In genomic region chr20:23305098-23305497, GRCh38 we compare ENCODE assay signal across 13 cellular contexts. TPM values are rescaled to one million over a fixed set of nuclear protein-coding genes. Genes with fewer than 3 reads are reported as not detected.
A peak's percentile ranks its signal among the peaks of the same experiment; 100 is the strongest.
DNase-seq lines count a peak whose midpoint lies in the region; ATAC-seq, FAIRE-seq and TF ChIP-seq lines count a peak whose summit lies in the region.
"Had no signal": no experiment of that assay in that cellular context is flagged by ENCODE, and none has a peak within 500 bp of the region (broad histone marks: within the 10 kb centered on the region; RNA-seq: fewer than 3 reads in every experiment).

No MANE protein-coding gene starts in this region.

- peaks cover 38% of the 10 kb centered on the region for H3K27me3 Mint-ChIP-seq in astrocyte (ENCODE audit: low read depth, unreplicated experiment)

- no peak overlapping the region for H3K9ac ChIP-seq in astrocyte (ENCODE audit: low read length)

- in situ Hi-C loops in transverse colon (cut with MboI; ENCODE audit: low pct_ligation_motif_present in 1 of 4, low pct_unique_long_range_greater_than_20kb in 1 of 4, low sequenced_read_pairs in 3 of 4): no loop called here

- intact Hi-C loops in heart right ventricle (cut with DNase I): no loop called here
- intact Hi-C loops in transverse colon (cut with DNase I; ENCODE audit: low total_unique reads): no loop called here

- no peak for TF ChIP-seq EP300 in transverse colon (IDR thresholded peaks at IDR 0.05; ENCODE audit: low read depth)

- H3K27me3 ChIP-seq in astrocyte (ENCODE audit: insufficient read depth, low read length): no peaks in the 10 kb centered on the region
- H3K27me3 ChIP-seq in heart right ventricle: peaks cover 0 to 2% (median 0%) of the 10 kb centered on the region in 7 donors
- H3K27me3 ChIP-seq in transverse colon: no peaks in the 10 kb centered on the region
- H3K27me3 ChIP-seq: ascending aorta had no signal

- TF ChIP-seq POLR2A in transverse colon (IDR thresholded peaks at IDR 0.05): no peak

- peak in 5 of 8 donors; percentile 27 to 79 (median 57) for ATAC-seq in heart right ventricle
- ATAC-seq in left lobe of liver: no peak
- ATAC-seq: WTC11 had no signal

- TF ChIP-seq CTCF in astrocyte (IDR thresholded peaks at IDR 0.05; ENCODE audit: insufficient read depth, low read depth, low read length) (no peak), heart right ventricle (IDR thresholded peaks at IDR 0.05) (no peak), transverse colon (IDR thresholded peaks at IDR 0.05) (no peak)

- H3K36me3 ChIP-seq in astrocyte (ENCODE audit: insufficient read depth, low read length): no peaks in the 10 kb centered on the region
- no peaks in the 10 kb centered on the region for H3K36me3 ChIP-seq in heart right ventricle
- no peaks in the 10 kb centered on the region for H3K36me3 ChIP-seq in transverse colon
- H3K36me3 ChIP-seq: ascending aorta, prostate gland had no signal

- H3K4me1 ChIP-seq in astrocyte (ENCODE audit: insufficient read depth, low read length): no peaks in the 10 kb centered on the region
- no peaks in the 10 kb centered on the region for H3K4me1 ChIP-seq in heart right ventricle
- H3K4me1 ChIP-seq in transverse colon: no peaks in the 10 kb centered on the region
- H3K4me1 ChIP-seq: ascending aorta, Caco-2, prostate gland had no signal

- H4K20me1 ChIP-seq in astrocyte (ENCODE audit: insufficient read depth, low read length): no peaks in the 10 kb centered on the region

- no peak overlapping the region for H3K4me3 Mint-ChIP-seq in astrocyte (ENCODE audit: unreplicated experiment)
- H3K4me3 Mint-ChIP-seq: WTC11 had no signal

- H3K9me3 Mint-ChIP-seq in astrocyte (ENCODE audit: unreplicated experiment): peaks cover 5% of the 10 kb centered on the region

- no peak overlapping the region for H2AFZ ChIP-seq in astrocyte (ENCODE audit: low read depth, low read length)

- H3K27ac ChIP-seq in astrocyte (ENCODE audit: low read depth, low read length) (no peak overlapping the region), heart right ventricle (no peak overlapping the region), transverse colon (peak overlapping the region in 3 of 4 donors; percentile 25 to 37 (median 27))
- H3K27ac ChIP-seq: prostate gland had no signal

- H3K79me2 ChIP-seq in astrocyte (ENCODE audit: insufficient read depth, low read length): no peaks in the 10 kb centered on the region

- peak overlapping the region; percentile 73 for H3K4me3 ChIP-seq in Jurkat, Clone E6-1 (ENCODE audit: low read length)
- H3K4me3 ChIP-seq in astrocyte (ENCODE audit: insufficient read depth, low read depth, low read length) (no peak overlapping the region), heart right ventricle (no peak overlapping the region), transverse colon (no peak overlapping the region)
- H3K4me3 ChIP-seq: ascending aorta, prostate gland had no signal

- peak; percentile 64 for FAIRE-seq in astrocyte (lab: Jason Lieb, UNC)
- no peak for FAIRE-seq in GM19239 (lab: Jason Lieb, UNC)
- FAIRE-seq: endometrium had no signal

- H3K4me1 Mint-ChIP-seq in astrocyte (ENCODE audit: low read depth, unreplicated experiment): peaks cover 11% of the 10 kb centered on the region
- H3K4me1 Mint-ChIP-seq: WTC11 had no signal

- peak overlapping the region; percentile 5 for H3K27ac Mint-ChIP-seq in astrocyte (ENCODE audit: unreplicated experiment)
- H3K27ac Mint-ChIP-seq: WTC11 had no signal

- no peaks in the 10 kb centered on the region for H3K36me3 Mint-ChIP-seq in astrocyte (ENCODE audit: low read depth, unreplicated experiment)
- H3K36me3 Mint-ChIP-seq: WTC11 had no signal

- 82 to 83% methylated on average over 3 of the region's 3 CpGs for WGBS in heart right ventricle, 2 donors
- 80 to 82% methylated on average over 2 to 3 of the region's 3 CpGs for WGBS in transverse colon (ENCODE audit: low coverage in 1 of 2), 2 donors

- H3K4me2 ChIP-seq in astrocyte (ENCODE audit: low read length): no peak overlapping the region

- DNase-seq in Jurkat, Clone E6-1 (ENCODE audit: low read depth, low spot score): peak; percentile 96
- DNase-seq in astrocyte (ENCODE audit: low read depth): peak; percentile 38
- DNase-seq in heart right ventricle: no peak
- DNase-seq in transverse colon: no peak
- no peak for DNase-seq in putamen (ENCODE audit: low spot score)
- no peak for DNase-seq in left lobe of liver (ENCODE audit: low spot score)
- DNase-seq in GM19239 (ENCODE audit: insufficient read length, low spot score): no peak
- DNase-seq: Caco-2, midbrain had no signal

- H3K9me3 ChIP-seq in astrocyte (ENCODE audit: insufficient read depth, low read depth, low read length) (no peaks in the 10 kb centered on the region), heart right ventricle (no peaks in the 10 kb centered on the region), transverse colon (no peaks in the 10 kb centered on the region)
- H3K9me3 ChIP-seq: ascending aorta, Caco-2, prostate gland had no signal

RNA-seq across cellular contexts. Expression of gene NXT1, which starts 45.5 kb away (rescaled TPM):
- polyA plus RNA-seq in Jurkat, Clone E6-1 (2012; ENCODE audit: insufficient read depth, insufficient read length): 55.2 TPM
- total RNA-seq in astrocyte: 17.9 and 19.3 TPM in 2 replicates
- total RNA-seq in heart right ventricle: 10 to 100 TPM in 2 of 10 donors, 1 to 10 TPM in 8; 4.5 to 12.9 (median 6.5) TPM
- polyA plus RNA-seq in heart right ventricle: 10 to 100 TPM in 1 of 2 donors, 1 to 10 TPM in 1; 6.6 to 21.3 TPM
- total RNA-seq in transverse colon: 10 to 100 TPM; 16.5 to 43.4 (median 22.8) TPM
- 2.6 TPM for total RNA-seq in left lobe of liver

RNA-seq across cellular contexts. Expression of gene GZF1, which starts 56.9 kb away (rescaled TPM):
- polyA plus RNA-seq in Jurkat, Clone E6-1 (2012; ENCODE audit: insufficient read depth, insufficient read length): 13.2 TPM
- 12.2 and 16.3 TPM in 2 replicates for total RNA-seq in astrocyte
- 10 to 100 TPM; 20.6 to 42.7 (median 28.8) TPM for total RNA-seq in heart right ventricle
- polyA plus RNA-seq in heart right ventricle: 10 to 100 TPM in 1 of 2 donors, 1 to 10 TPM in 1; 8.6 to 10.0 TPM
- total RNA-seq in transverse colon: 10 to 100 TPM in 2 of 4 donors, 1 to 10 TPM in 2; 4.9 to 23.3 (median 13.3) TPM
- 4.4 TPM for total RNA-seq in left lobe of liver

Comparison
In these comparisons a context has a peak if more than half of its experiments do, and no peak if none do; other contexts are left out.
1. DNase-seq: peak in Jurkat, Clone E6-1 (single experiment) and astrocyte (single experiment); none in heart right ventricle (0 of 2), transverse colon (single experiment), putamen (single experiment), left lobe of liver (single experiment) and GM19239 (single experiment).
2. H3K27ac ChIP-seq: peak in transverse colon (3 of 4); none in astrocyte (single experiment) and heart right ventricle (0 of 10).